9 cellular contexts compared by ENCODE assay signal in the genomic region with DNA sequence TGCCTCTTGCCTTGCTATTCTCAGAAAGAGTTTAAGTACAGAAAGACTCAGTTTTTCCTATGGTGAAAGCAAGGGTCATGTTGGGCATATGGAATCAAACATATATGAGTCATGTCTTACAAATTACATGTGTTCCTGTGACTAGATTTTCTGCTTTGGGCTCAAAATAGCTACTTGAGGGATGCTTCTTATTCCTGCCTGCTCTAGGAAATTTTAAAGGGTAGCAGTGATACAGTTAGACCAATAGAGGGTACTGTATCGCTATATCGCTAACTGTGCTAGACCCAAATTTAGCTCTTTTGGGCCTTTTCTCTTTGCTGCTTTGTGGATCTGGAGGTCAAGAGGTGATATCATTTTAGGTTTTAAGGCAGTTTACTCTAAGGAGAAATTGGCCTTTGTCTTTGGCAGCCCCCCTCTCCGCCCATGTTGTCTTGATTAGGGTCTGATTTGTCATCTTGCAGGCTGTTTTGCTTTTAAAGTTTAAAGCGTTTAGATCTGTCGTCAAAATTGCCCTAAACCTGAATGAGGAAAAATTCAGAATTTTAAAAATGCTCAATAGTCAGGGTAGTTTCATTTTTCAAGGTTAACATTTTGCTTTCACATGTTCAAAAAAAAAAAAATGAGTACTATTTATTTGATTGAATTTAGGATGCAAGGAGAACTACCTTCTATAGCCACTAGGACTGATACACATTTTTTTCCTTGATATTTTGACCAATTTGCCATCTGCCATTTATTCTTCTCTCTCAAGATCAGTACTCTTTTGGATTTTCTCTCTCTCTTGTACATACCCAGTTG. TPM values are rescaled to one million over a fixed set of nuclear protein-coding genes. Genes with fewer than 3 reads are reported as not detected.
A peak's percentile ranks its signal among the peaks of the same experiment; 100 is the strongest.
DNase-seq lines count a peak whose midpoint lies in the region; ATAC-seq and TF ChIP-seq lines count a peak whose summit lies in the region.
"Had no signal": no experiment of that assay in that cellular context is flagged by ENCODE, and none has a peak within 500 bp of the region (broad histone marks: within the 10 kb centered on the region; RNA-seq: fewer than 3 reads in every experiment).

No MANE protein-coding gene starts in this region.

- H3K79me2 ChIP-seq in DOHH2 (ENCODE audit: control insufficient read depth, low read length) (peaks cover 99% of the 10 kb centered on the region), MM.1S (ENCODE audit: low read length) (peaks cover 98% of the 10 kb centered on the region)

- TF ChIP-seq CTCF in DOHH2 (IDR thresholded peaks at IDR 0.05; ENCODE audit: low read depth, low read length, poor library complexity, severe bottlenecking) (peak; percentile 66), MM.1S (IDR thresholded peaks at IDR 0.05; ENCODE audit: low read length) (peak; percentile 32), breast epithelium (IDR thresholded peaks at IDR 0.05) (peak in 2 of 3 donors; percentile 29 to 59)

- no peak overlapping the region for H2AFZ ChIP-seq in MM.1S (ENCODE audit: low read length)

- H3K27ac ChIP-seq in DOHH2 (ENCODE audit: low read depth, low read length) (no peak overlapping the region), MM.1S (ENCODE audit: low read length) (no peak overlapping the region), breast epithelium (no peak overlapping the region)

- peak overlapping the region; percentile 35 for H3K4me2 ChIP-seq in DOHH2 (ENCODE audit: low read length)
- H3K4me2 ChIP-seq in MM.1S (ENCODE audit: low read depth, low read length) = no peak overlapping the region

- H3K4me1 ChIP-seq in DOHH2 (ENCODE audit: control insufficient read depth, low read length) (peaks cover 54% of the 10 kb centered on the region), MM.1S (ENCODE audit: low read length) (peaks cover 27% of the 10 kb centered on the region), breast epithelium (peaks cover 0 to 8% of the 10 kb centered on the region in 2 donors)

- H3K9me2 ChIP-seq in DOHH2 (replicated peaks; ENCODE audit: control insufficient read depth, low read length) (no peaks in the 10 kb centered on the region), MM.1S (replicated peaks; ENCODE audit: insufficient read depth, low read length) (no peaks in the 10 kb centered on the region)

- no peak overlapping the region for H3K9ac ChIP-seq in MM.1S (ENCODE audit: low read length)

- DNase-seq in MM.1S (peak; percentile 24), breast epithelium (ENCODE audit: low spot score in 2 of 2) (no peak), midbrain (lab: John Stamatoyannopoulos, UW) (peak; percentile 18), NCI-H2081 treated with DMSO at 0.1 percent for 48 hours (lab: John Stamatoyannopoulos, UW) (no peak), NCI-H1105 treated with DMSO at 0.1 percent for 48 hours (lab: John Stamatoyannopoulos, UW) (no peak)

- no peak for TF ChIP-seq POLR2A in breast epithelium (IDR thresholded peaks at IDR 0.05)

- H3K9me3 ChIP-seq in DOHH2 (ENCODE audit: control insufficient read depth, insufficient read depth, low read length) (no peaks in the 10 kb centered on the region), MM.1S (replicated peaks; ENCODE audit: insufficient read depth, low read length) (no peaks in the 10 kb centered on the region), breast epithelium (no peaks in the 10 kb centered on the region)
- H3K9me3 ChIP-seq: neutrophil had no signal

- ATAC-seq in GM21447 (IDR thresholded peaks at IDR 0.05; ENCODE audit: unreplicated experiment) (no peak), HG03025 (IDR thresholded peaks at IDR 0.05; ENCODE audit: low FRiP score, unreplicated experiment) (no peak)

- intact Hi-C loops in breast epithelium (cut with DNase I; ENCODE audit: low total_unique reads) = loop anchor here (5.0 kb wide), 1 partner anchor 577 kb away; no protein-coding TSS in a partner anchor

- H3K27me3 ChIP-seq in DOHH2 (ENCODE audit: control insufficient read depth, low read length) (no peaks in the 10 kb centered on the region), MM.1S (replicated peaks; ENCODE audit: insufficient read depth, low read length) (no peaks in the 10 kb centered on the region), breast epithelium (no peaks in the 10 kb centered on the region)
- H3K27me3 ChIP-seq: neutrophil had no signal

- H3K36me3 ChIP-seq in DOHH2 (ENCODE audit: control insufficient read depth, low read length) (no peaks in the 10 kb centered on the region; the same call in 1 of the 2 replicates), MM.1S (replicated peaks; ENCODE audit: insufficient read depth, low read length) (no peaks in the 10 kb centered on the region), breast epithelium (no peaks in the 10 kb centered on the region)

- H3K4me3 ChIP-seq in DOHH2 (ENCODE audit: low read length) = no peak overlapping the region
- no peak overlapping the region for H3K4me3 ChIP-seq in MM.1S (ENCODE audit: low read length)
- no peak overlapping the region for H3K4me3 ChIP-seq in breast epithelium

- H4K20me1 ChIP-seq in DOHH2 (ENCODE audit: control insufficient read depth, insufficient read depth, low read depth, low read length) (peaks cover 35% of the 10 kb centered on the region), MM.1S (ENCODE audit: insufficient read depth, low read length) (peaks cover 8% of the 10 kb centered on the region; the same call in 1 of the 2 replicates)

- H3F3A ChIP-seq in DOHH2 (ENCODE audit: control insufficient read depth, insufficient read depth) = peaks cover 18% of the 10 kb centered on the region
- no peaks in the 10 kb centered on the region for H3F3A ChIP-seq in MM.1S (ENCODE audit: insufficient read depth, low read length)

RNA-seq across cellular contexts. Expression of a gene that starts 8.8 kb away (rescaled TPM):
- 10 to 100 TPM; 52.0 to 64.2 (median 60.6) TPM for total RNA-seq in breast epithelium

Comparison
In these comparisons a context has a peak if more than half of its experiments do, and no peak if none do; other contexts are left out.
1. DNase-seq: peak in MM.1S (single experiment) and midbrain (single experiment); none in breast epithelium (0 of 2), NCI-H2081 treated with DMSO at 0.1 percent for 48 hours (single experiment) and NCI-H1105 treated with DMSO at 0.1 percent for 48 hours (single experiment).
2. Peak in every context shown above with its lines, with median percentiles within 50 percentile points of each other: CTCF ChIP-seq.